ENCODE assay signal across 1 cellular context in the genomic region with DNA sequence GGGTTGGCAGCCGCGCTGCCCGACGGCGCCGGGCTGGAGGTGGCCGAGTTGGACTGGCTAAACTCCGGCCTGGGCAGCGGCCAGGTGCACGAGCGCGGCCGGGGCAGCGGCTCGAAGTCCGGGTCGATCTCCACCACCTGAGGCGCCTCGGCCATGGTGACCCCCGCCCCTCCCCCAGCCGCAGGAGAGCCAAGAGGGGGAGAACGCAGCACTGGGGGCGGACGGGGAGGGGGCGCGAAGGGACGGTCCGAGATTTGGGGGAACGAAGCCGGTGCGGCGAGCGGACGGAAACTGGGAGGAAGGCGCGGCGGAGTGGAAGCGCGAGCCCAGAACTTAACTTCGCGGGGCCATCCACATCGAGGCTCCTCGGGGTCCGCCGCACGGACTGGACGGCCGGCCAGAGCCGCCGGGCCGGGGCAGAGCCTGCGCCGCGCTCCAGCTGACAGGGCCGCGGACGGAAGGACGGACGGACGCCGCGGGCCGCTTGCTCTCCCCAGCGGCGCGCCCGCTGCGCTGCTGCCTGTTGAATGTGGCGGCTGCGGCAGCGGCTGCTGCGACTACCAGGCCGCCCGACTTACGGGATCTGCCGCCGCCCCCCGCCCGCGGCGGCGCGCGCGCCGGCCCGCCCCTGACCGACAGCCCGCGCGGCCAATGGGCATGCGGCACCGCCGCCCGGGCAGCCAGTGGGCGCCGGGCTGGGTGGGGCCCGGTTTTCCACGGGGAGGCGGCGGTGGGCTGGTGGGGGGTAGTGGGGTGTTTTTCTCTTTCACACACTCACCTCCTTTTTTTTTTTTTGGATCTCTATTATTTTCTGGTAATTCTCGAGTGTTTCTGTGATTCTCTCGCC.
A peak's percentile ranks its signal among the peaks of the same experiment; 100 is the strongest.
TF ChIP-seq lines count a peak whose summit lies in the region.

Gene FOXO1 (minus strand): TSS at position 584 of the 847 bp plus-strand sequence. CDS start 429 bp downstream, at position 155.

TF ChIP-seq in K562, 482 proteins besides CTCF, POLR2A, EP300 and RAD21 (continued from another document and continues in another):
- no peak for TF ChIP-seq ZNF347 (CRISPR knock-in tag; IDR thresholded peaks at IDR 0.05; ENCODE audit: low read depth)
- TF ChIP-seq ZNF589 (CRISPR knock-in tag; IDR thresholded peaks at IDR 0.05; ENCODE audit: low read depth), result no peak
- TF ChIP-seq TCF7 (IDR thresholded peaks at IDR 0.05; ENCODE audit: borderline replicate concordance), result no peak
- TF ChIP-seq, protein P1, sequence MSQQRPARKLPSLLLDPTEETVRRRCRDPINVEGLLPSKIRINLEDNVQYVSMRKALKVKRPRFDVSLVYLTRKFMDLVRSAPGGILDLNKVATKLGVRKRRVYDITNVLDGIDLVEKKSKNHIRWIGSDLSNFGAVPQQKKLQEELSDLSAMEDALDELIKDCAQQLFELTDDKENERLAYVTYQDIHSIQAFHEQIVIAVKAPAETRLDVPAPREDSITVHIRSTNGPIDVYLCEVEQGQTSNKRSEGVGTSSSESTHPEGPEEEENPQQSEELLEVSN (IDR thresholded peaks at IDR 0.05; ENCODE audit: borderline replicate concordance in 1 of 2, extremely low read depth in 1 of 2, insufficient read depth in 1 of 2, insufficient read length in 1 of 2, low read depth in 1 of 2, low read length in 1 of 2, poor library complexity in 1 of 2, severe bottlenecking in 1 of 2), result peak in 1 of 2 experiments; percentile 26
- TF ChIP-seq, protein P2, sequence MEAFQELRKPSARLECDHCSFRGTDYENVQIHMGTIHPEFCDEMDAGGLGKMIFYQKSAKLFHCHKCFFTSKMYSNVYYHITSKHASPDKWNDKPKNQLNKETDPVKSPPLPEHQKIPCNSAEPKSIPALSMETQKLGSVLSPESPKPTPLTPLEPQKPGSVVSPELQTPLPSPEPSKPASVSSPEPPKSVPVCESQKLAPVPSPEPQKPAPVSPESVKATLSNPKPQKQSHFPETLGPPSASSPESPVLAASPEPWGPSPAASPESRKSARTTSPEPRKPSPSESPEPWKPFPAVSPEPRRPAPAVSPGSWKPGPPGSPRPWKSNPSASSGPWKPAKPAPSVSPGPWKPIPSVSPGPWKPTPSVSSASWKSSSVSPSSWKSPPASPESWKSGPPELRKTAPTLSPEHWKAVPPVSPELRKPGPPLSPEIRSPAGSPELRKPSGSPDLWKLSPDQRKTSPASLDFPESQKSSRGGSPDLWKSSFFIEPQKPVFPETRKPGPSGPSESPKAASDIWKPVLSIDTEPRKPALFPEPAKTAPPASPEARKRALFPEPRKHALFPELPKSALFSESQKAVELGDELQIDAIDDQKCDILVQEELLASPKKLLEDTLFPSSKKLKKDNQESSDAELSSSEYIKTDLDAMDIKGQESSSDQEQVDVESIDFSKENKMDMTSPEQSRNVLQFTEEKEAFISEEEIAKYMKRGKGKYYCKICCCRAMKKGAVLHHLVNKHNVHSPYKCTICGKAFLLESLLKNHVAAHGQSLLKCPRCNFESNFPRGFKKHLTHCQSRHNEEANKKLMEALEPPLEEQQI (IDR thresholded peaks at IDR 0.05), result no peak
- TF ChIP-seq, protein P3, sequence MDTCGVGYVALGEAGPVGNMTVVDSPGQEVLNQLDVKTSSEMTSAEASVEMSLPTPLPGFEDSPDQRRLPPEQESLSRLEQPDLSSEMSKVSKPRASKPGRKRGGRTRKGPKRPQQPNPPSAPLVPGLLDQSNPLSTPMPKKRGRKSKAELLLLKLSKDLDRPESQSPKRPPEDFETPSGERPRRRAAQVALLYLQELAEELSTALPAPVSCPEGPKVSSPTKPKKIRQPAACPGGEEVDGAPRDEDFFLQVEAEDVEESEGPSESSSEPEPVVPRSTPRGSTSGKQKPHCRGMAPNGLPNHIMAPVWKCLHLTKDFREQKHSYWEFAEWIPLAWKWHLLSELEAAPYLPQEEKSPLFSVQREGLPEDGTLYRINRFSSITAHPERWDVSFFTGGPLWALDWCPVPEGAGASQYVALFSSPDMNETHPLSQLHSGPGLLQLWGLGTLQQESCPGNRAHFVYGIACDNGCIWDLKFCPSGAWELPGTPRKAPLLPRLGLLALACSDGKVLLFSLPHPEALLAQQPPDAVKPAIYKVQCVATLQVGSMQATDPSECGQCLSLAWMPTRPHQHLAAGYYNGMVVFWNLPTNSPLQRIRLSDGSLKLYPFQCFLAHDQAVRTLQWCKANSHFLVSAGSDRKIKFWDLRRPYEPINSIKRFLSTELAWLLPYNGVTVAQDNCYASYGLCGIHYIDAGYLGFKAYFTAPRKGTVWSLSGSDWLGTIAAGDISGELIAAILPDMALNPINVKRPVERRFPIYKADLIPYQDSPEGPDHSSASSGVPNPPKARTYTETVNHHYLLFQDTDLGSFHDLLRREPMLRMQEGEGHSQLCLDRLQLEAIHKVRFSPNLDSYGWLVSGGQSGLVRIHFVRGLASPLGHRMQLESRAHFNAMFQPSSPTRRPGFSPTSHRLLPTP (IDR thresholded peaks at IDR 0.05; ENCODE audit: borderline replicate concordance, extremely low read depth, insufficient read length), result no peak
- peak; percentile 93 for TF ChIP-seq NCOA6 (IDR thresholded peaks at IDR 0.05)
- TF ChIP-seq, protein P4, sequence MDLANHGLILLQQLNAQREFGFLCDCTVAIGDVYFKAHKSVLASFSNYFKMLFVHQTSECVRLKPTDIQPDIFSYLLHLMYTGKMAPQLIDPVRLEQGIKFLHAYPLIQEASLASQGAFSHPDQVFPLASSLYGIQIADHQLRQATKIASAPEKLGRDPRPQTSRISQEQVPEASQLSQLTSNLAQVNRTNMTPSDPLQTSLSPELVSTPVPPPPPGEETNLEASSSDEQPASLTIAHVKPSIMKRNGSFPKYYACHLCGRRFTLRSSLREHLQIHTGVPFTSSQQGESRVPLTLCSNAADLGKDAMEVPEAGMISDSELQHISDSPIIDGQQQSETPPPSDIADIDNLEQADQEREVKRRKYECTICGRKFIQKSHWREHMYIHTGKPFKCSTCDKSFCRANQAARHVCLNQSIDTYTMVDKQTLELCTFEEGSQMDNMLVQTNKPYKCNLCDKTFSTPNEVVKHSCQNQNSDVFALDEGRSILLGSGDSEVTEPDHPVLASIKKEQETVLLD (IDR thresholded peaks at IDR 0.05), result no peak
- no peak for TF ChIP-seq MYC (IDR thresholded peaks at IDR 0.05; ENCODE audit: low read depth, low read length)
- no peak for TF ChIP-seq MYC (CRISPR knock-in tag; IDR thresholded peaks at IDR 0.05; ENCODE audit: borderline replicate concordance, low read depth)
- TF ChIP-seq, protein P5, sequence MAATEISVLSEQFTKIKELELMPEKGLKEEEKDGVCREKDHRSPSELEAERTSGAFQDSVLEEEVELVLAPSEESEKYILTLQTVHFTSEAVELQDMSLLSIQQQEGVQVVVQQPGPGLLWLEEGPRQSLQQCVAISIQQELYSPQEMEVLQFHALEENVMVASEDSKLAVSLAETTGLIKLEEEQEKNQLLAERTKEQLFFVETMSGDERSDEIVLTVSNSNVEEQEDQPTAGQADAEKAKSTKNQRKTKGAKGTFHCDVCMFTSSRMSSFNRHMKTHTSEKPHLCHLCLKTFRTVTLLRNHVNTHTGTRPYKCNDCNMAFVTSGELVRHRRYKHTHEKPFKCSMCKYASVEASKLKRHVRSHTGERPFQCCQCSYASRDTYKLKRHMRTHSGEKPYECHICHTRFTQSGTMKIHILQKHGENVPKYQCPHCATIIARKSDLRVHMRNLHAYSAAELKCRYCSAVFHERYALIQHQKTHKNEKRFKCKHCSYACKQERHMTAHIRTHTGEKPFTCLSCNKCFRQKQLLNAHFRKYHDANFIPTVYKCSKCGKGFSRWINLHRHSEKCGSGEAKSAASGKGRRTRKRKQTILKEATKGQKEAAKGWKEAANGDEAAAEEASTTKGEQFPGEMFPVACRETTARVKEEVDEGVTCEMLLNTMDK (IDR thresholded peaks at IDR 0.05; ENCODE audit: borderline replicate concordance, insufficient read depth, low read depth, low read length, poor library complexity, severe bottlenecking), result no peak
- TF ChIP-seq PHF8 (IDR thresholded peaks at IDR 0.05; ENCODE audit: borderline replicate concordance, low read length), result peak; percentile 54; the same call in 1 of the 2 replicates
- TF ChIP-seq POLR2G (IDR thresholded peaks at IDR 0.05; ENCODE audit: low read depth, low read length), result peak; percentile 70
- no peak for TF ChIP-seq TCF15 (CRISPR knock-in tag; IDR thresholded peaks at IDR 0.05)
- TF ChIP-seq CCNT2 (IDR thresholded peaks at IDR 0.05; ENCODE audit: borderline replicate concordance, extremely low read depth, insufficient read length, low read depth, low read length), result peak; percentile 65
- TF ChIP-seq SIX5 (IDR thresholded peaks at IDR 0.05; ENCODE audit: borderline replicate concordance in 1 of 2, insufficient read depth in 1 of 2, low read depth in 1 of 2, low read length in 2 of 2), result no peak
- TF ChIP-seq, protein P6, sequence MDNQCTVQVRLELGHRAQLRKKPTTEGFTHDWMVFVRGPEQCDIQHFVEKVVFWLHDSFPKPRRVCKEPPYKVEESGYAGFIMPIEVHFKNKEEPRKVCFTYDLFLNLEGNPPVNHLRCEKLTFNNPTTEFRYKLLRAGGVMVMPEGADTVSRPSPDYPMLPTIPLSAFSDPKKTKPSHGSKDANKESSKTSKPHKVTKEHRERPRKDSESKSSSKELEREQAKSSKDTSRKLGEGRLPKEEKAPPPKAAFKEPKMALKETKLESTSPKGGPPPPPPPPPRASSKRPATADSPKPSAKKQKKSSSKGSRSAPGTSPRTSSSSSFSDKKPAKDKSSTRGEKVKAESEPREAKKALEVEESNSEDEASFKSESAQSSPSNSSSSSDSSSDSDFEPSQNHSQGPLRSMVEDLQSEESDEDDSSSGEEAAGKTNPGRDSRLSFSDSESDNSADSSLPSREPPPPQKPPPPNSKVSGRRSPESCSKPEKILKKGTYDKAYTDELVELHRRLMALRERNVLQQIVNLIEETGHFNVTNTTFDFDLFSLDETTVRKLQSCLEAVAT (IDR thresholded peaks at IDR 0.05), result no peak
- TF ChIP-seq DPF2 (IDR thresholded peaks at IDR 0.05), result no peak
- no peak for TF ChIP-seq U2AF2 (optimal IDR thresholded peaks at IDR 0.05; ENCODE audit: low read depth, low read length)
- no peak for TF ChIP-seq ZNF175 (CRISPR knock-in tag; IDR thresholded peaks at IDR 0.05; ENCODE audit: low read depth)
- TF ChIP-seq, protein P7, sequence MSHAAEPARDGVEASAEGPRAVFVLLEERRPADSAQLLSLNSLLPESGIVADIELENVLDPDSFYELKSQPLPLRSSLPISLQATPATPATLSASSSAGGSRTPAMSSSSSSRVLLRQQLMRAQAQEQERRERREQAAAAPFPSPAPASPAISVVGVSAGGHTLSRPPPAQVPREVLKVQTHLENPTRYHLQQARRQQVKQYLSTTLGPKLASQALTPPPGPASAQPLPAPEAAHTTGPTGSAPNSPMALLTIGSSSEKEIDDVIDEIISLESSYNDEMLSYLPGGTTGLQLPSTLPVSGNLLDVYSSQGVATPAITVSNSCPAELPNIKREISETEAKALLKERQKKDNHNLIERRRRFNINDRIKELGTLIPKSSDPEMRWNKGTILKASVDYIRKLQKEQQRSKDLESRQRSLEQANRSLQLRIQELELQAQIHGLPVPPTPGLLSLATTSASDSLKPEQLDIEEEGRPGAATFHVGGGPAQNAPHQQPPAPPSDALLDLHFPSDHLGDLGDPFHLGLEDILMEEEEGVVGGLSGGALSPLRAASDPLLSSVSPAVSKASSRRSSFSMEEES (CRISPR knock-in tag; IDR thresholded peaks at IDR 0.05), result no peak
- no peak for TF ChIP-seq ZZZ3 (IDR thresholded peaks at IDR 0.05)
- no peak for TF ChIP-seq ZNF263 (CRISPR knock-in tag; IDR thresholded peaks at IDR 0.05; ENCODE audit: borderline replicate concordance)
- 0 out of 2 replicates have a peak, but pooled peaks have one; percentile 15 for TF ChIP-seq RB1 (IDR thresholded peaks at IDR 0.05; ENCODE audit: low read depth)
- no peak for TF ChIP-seq ZBTB49 (CRISPR knock-in tag; IDR thresholded peaks at IDR 0.05; ENCODE audit: borderline replicate concordance)
- no peak for TF ChIP-seq BRD4 (IDR thresholded peaks at IDR 0.05)
- TF ChIP-seq RBFOX2 (IDR thresholded peaks at IDR 0.05; ENCODE audit: low read depth, low read length), result peak; percentile 56
- no peak for TF ChIP-seq GATA2 (CRISPR knock-in tag; IDR thresholded peaks at IDR 0.05)
- no peak for TF ChIP-seq NBN (IDR thresholded peaks at IDR 0.05; ENCODE audit: low read depth)
- TF ChIP-seq, protein P8, sequence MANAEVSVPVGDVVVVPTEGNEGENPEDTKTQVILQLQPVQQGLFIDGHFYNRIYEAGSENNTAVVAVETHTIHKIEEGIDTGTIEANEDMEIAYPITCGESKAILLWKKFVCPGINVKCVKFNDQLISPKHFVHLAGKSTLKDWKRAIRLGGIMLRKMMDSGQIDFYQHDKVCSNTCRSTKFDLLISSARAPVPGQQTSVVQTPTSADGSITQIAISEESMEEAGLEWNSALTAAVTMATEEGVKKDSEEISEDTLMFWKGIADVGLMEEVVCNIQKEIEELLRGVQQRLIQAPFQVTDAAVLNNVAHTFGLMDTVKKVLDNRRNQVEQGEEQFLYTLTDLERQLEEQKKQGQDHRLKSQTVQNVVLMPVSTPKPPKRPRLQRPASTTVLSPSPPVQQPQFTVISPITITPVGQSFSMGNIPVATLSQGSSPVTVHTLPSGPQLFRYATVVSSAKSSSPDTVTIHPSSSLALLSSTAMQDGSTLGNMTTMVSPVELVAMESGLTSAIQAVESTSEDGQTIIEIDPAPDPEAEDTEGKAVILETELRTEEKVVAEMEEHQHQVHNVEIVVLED (CRISPR knock-in tag; IDR thresholded peaks at IDR 0.05), result peak; percentile 47; the same call in 1 of the 2 replicates
- TF ChIP-seq ETS2 (tag; IDR thresholded peaks at IDR 0.05; ENCODE audit: borderline replicate concordance, poor library complexity, severe bottlenecking), result no peak
- TF ChIP-seq CXXC5 (CRISPR knock-in tag; IDR thresholded peaks at IDR 0.05), result peak; percentile 81
- no peak for TF ChIP-seq FUS (optimal IDR thresholded peaks at IDR 0.05; ENCODE audit: low read depth, low read length)
- TF ChIP-seq HEY1 (CRISPR knock-in tag; IDR thresholded peaks at IDR 0.05; ENCODE audit: borderline replicate concordance), result no peak
- TF ChIP-seq MTA3 (IDR thresholded peaks at IDR 0.05; ENCODE audit: borderline replicate concordance), result no peak
- no peak for TF ChIP-seq XRCC4 (IDR thresholded peaks at IDR 0.05; ENCODE audit: extremely low read depth, insufficient read depth, insufficient read length)
- TF ChIP-seq ARNT (IDR thresholded peaks at IDR 0.05), result no peak
- TF ChIP-seq KAT7 (CRISPR knock-in tag; IDR thresholded peaks at IDR 0.05; ENCODE audit: borderline replicate concordance), result no peak
- TF ChIP-seq ILF3 (IDR thresholded peaks at IDR 0.05; ENCODE audit: borderline replicate concordance), result peak; percentile 40; the same call in 1 of the 2 replicates
- TF ChIP-seq LEF1 (IDR thresholded peaks at IDR 0.05), result no peak
